ENCODE assay signal across 8 cellular contexts in the genomic region with DNA sequence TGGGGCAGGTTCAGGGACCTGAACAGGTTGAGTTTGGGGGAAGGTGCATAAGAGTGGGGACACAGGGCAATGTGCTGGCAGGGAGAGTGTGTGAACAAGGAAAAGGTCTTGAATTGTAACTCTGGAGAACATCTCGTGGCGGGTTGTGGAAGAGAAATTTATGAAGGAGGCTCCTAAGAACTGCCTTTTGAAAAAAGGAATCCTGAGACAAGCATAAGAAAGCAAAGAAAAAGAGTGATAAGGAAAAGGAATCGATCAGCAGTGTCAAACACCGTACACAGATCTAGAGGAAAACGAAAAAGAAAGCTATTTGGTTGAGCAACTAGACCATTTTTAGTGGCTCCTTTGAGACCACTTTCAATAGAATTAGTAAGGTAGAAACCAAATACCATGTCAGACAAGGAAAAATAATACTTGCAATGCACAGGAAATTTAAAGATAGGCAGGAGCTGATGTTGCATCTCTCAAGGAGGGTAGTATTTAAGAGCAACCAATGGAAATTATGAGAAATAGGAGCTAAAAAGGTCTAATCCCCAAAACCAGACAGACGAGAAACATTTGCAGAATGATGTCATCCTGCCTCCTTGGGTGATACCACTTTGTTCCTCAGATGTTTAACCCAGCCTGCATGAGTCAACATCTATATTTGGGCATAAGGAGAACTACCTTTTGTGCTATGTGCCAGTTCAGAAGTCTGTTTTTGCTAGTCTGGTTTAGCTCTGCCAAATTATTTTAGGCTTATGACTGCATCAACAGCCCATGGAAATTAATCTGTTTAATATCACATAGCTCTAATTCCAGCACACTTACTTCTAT.
A peak's percentile ranks its signal among the peaks of the same experiment; 100 is the strongest.
DNase-seq lines count a peak whose midpoint lies in the region; ATAC-seq and TF ChIP-seq lines count a peak whose summit lies in the region.

No MANE protein-coding gene starts in this region.

- H3K4me1 ChIP-seq in right lobe of liver (no peaks in the 10 kb centered on the region), aorta (ENCODE audit: control insufficient read depth in 1 of 2, insufficient read depth in 2 of 2, low read length in 2 of 2) (peaks cover 2 to 7% of the 10 kb centered on the region in 2 donors)

- no peaks in the 10 kb centered on the region for H3K9me3 ChIP-seq in right lobe of liver
- no peaks in the 10 kb centered on the region for H3K9me3 ChIP-seq in aorta (ENCODE audit: control insufficient read depth, low read length)

- in situ Hi-C loops in astrocyte of the spinal cord (cut with HindIII; ENCODE audit: low sequenced_read_pairs) = no loop called here

- TF ChIP-seq CTCF in BJ (IDR thresholded peaks at IDR 0.05; ENCODE audit: insufficient read depth, low read depth, low read length) (no peak), astrocyte of the spinal cord (IDR thresholded peaks at IDR 0.05; ENCODE audit: low read depth, low read length) (no peak), right lobe of liver (IDR thresholded peaks at IDR 0.05) (no peak)

- ATAC-seq in GM18867 (IDR thresholded peaks at IDR 0.05; ENCODE audit: unreplicated experiment) = peak; percentile 92
- ATAC-seq in HG02943 (IDR thresholded peaks at IDR 0.05; ENCODE audit: low read depth, unreplicated experiment) = peak; percentile 95
- ATAC-seq in right lobe of liver = peak; percentile 33 to 88 (median 42)
- peak; percentile 91 for ATAC-seq in aorta (ENCODE audit: low FRiP score)

- WGBS in right lobe of liver (ENCODE audit: insufficient coverage, low coverage, low lambda C conversion rate, missing lambda C conversion rate) = 61% methylated on average over 6 of the region's 6 CpGs
- 23 to 30% methylated on average over 6 of the region's 6 CpGs for WGBS in aorta, 2 donors

- POLR2A ChIA-PET in BJ (lab: Charles Lee) = interaction anchor here (1.0 to 1.6 kb wide), 2 partner anchors 11 to 14 kb away, joined by 3 to 4 read pairs; no protein-coding TSS in a partner anchor

- H3K27me3 ChIP-seq in BJ (ENCODE audit: control insufficient read depth, insufficient read depth, low read length) (no peaks in the 10 kb centered on the region), right lobe of liver (no peaks in the 10 kb centered on the region), aorta (ENCODE audit: control insufficient read depth in 1 of 2, insufficient read depth in 2 of 2, low read length in 1 of 2) (no peaks in the 10 kb centered on the region)

- no peak for TF ChIP-seq POLR2A in right lobe of liver (IDR thresholded peaks at IDR 0.05)

- intact Hi-C loops in right lobe of liver (cut with DNase I) (no loop called here), aorta (cut with DNase I) (loop anchor here (2.0 to 5.0 kb wide), 3 partner anchors 65 to 118 kb away; partner anchors contain the start of gene STK38L (in 1 of the 2))

- no peaks in the 10 kb centered on the region for H3K36me3 ChIP-seq in BJ (ENCODE audit: control insufficient read depth, insufficient read depth, low read length)
- no peaks in the 10 kb centered on the region for H3K36me3 ChIP-seq in right lobe of liver
- H3K36me3 ChIP-seq in aorta (ENCODE audit: control insufficient read depth in 1 of 2, insufficient read depth in 2 of 2, low read length in 1 of 2) = no peaks in the 10 kb centered on the region

- peak; percentile 69 for DNase-seq in BJ (ENCODE audit: low read depth)
- DNase-seq in NCI-H226 = peak; percentile 82
- peak; percentile 98 for DNase-seq in astrocyte of the spinal cord (ENCODE audit: low read depth, low spot score)
- no peak for DNase-seq in right lobe of liver
- no peak for DNase-seq in aorta
- no peak for DNase-seq in NCI-H526 treated with DMSO at 0.1 percent for 48 hours (lab: John Stamatoyannopoulos, UW)

- H3K4me3 ChIP-seq in BJ (ENCODE audit: low read depth, low read length) = no peak overlapping the region
- H3K4me3 ChIP-seq in astrocyte of the spinal cord (ENCODE audit: low read depth, low read length) = no peak overlapping the region
- no peak overlapping the region for H3K4me3 ChIP-seq in right lobe of liver
- H3K4me3 ChIP-seq in aorta (ENCODE audit: low read length in 2 of 2) = no peak overlapping the region

- H3K27ac ChIP-seq in right lobe of liver (no peak overlapping the region), aorta (ENCODE audit: low read depth in 1 of 2, low read length in 2 of 2) (peak overlapping the region; percentile 52 to 98)

- CTCF ChIA-PET in BJ (lab: Yijun Ruan, JAX) = interaction anchor here (0.6 to 1.7 kb wide), 4 partner anchors 11 to 140 kb away, joined by 3 to 5 read pairs (median 4); no protein-coding TSS in a partner anchor

Comparison
In these comparisons a context has a peak if more than half of its experiments do, and no peak if none do; other contexts are left out.
1. DNase-seq: peak in BJ (single experiment), NCI-H226 (single experiment) and astrocyte of the spinal cord (single experiment); none in right lobe of liver (0 of 3), aorta (0 of 2) and NCI-H526 treated with DMSO at 0.1 percent for 48 hours (single experiment).
2. ATAC-seq: peak in every context shown above with its lines; median percentile 95 in HG02943; 92 in GM18867; 91 in aorta; 42 in right lobe of liver.
3. H3K27ac ChIP-seq: peak in aorta (2 of 2); none in right lobe of liver (0 of 3).
4. intact Hi-C loops: an anchor here in aorta (2.0 to 5.0 kb wide); none called in right lobe of liver.